Comparison of ENCODE assay signal across 19 cellular contexts in genomic region chr7:1768835-1769234, GRCh38.
DNase-seq lines count a peak whose midpoint lies in the region; ATAC-seq and TF ChIP-seq lines count a peak whose summit lies in the region.
"Had no signal": no experiment of that assay in that cellular context is flagged by ENCODE, and none has a peak within 500 bp of the region (broad histone marks: within the 10 kb centered on the region; RNA-seq: fewer than 3 reads in every experiment).

No MANE protein-coding gene starts in this region.

- no peak overlapping the region for H2AFZ ChIP-seq in DND-41 (ENCODE audit: low read depth, low read length)

- TF ChIP-seq CTCF in DND-41 (IDR thresholded peaks at IDR 0.05; ENCODE audit: borderline replicate concordance, extremely low read depth, low read length, poor library complexity, severe bottlenecking), result no peak

- no peaks in the 10 kb centered on the region for H3K4me1 ChIP-seq in DND-41 (ENCODE audit: insufficient read depth, low read length)
- H3K4me1 ChIP-seq: HAP-1, vagina had no signal

- no peaks in the 10 kb centered on the region for H4K20me1 ChIP-seq in DND-41 (ENCODE audit: insufficient read depth, low read length)

- no peak overlapping the region for H3K4me3 ChIP-seq in DND-41 (ENCODE audit: low read depth in 1 of 2, low read length in 2 of 2)
- no peak overlapping the region for H3K4me3 ChIP-seq in H7 (ENCODE audit: insufficient read depth, low read depth, low read length)
- H3K4me3 ChIP-seq in MG63, result no peak overlapping the region
- H3K4me3 ChIP-seq: HAP-1, vagina had no signal

- H3K36me3 ChIP-seq in DND-41 (ENCODE audit: insufficient read depth, low read length) (no peaks in the 10 kb centered on the region), H7 (replicated peaks; ENCODE audit: control insufficient read depth, insufficient read depth, low read length) (no peaks in the 10 kb centered on the region), MG63 (no peaks in the 10 kb centered on the region)
- H3K36me3 ChIP-seq: HAP-1, vagina had no signal

- no peaks in the 10 kb centered on the region for H3K79me2 ChIP-seq in DND-41 (ENCODE audit: insufficient read depth, low read length)

- H3K9me3 ChIP-seq in DND-41 (ENCODE audit: insufficient read depth, low read length, severe bottlenecking), result no peaks in the 10 kb centered on the region
- H3K9me3 ChIP-seq in MG63, result peaks cover 3% of the 10 kb centered on the region; the same call in 1 of the 2 replicates
- H3K9me3 ChIP-seq: HAP-1, vagina had no signal

- ATAC-seq in DND-41 (ENCODE audit: insufficient read depth, low read depth), result peak; percentile 29; the same call in 1 of the 3 replicates
- ATAC-seq: activated naive CD4-positive, alpha-beta T cell treated with anti-CD3 and anti-CD28 coated beads, Interleukin-2, amount 50 U/mL, for 72 hours; stimulated activated naive B cell treated with anti-CD40 and anti-IgM and Interleukin-4, amounts not matched to agents 10 μg/mL and 1 μg/mL and 100 μg/mL, for 72 hours; T-cell had no signal

- H3K9ac ChIP-seq in DND-41 (ENCODE audit: low read depth, low read length), result no peak overlapping the region

- H3K4me2 ChIP-seq in DND-41 (ENCODE audit: insufficient read depth, low read length), result no peak overlapping the region

- DNase-seq in DND-41 (no peak), H7 (peak; percentile 89), RKO (ENCODE audit: low spot score) (peak; percentile 18), iPS-NIHi7 (ENCODE audit: extremely low spot score) (peak; percentile 57), NCI-H2107 (lab: John Stamatoyannopoulos, UW) (no peak), MG63 (no peak)
- DNase-seq in activated effector memory CD4-positive, alpha-beta T cell treated with Interleukin-2 at 50 U/mL for 16 hours, result no peak
- DNase-seq: NCI-H1105 treated with DMSO at 0.1 percent for 48 hours; NCI-H2081; NCI-H524; nucleus accumbens; Right ventricle myocardium superior; small intestine; stimulated activated CD4-positive, alpha-beta T cell treated with anti-CD3 and anti-CD28 coated beads, Interleukin-2, amount 100 ng/mL, for 48 hours; stimulated activated naive B cell treated with anti-CD40 and anti-IgM and Interleukin-4, amounts not matched to agents 10 μg/mL and 1 μg/mL and 100 μg/mL, for 72 hours; T-cell had no signal

- H3K27me3 ChIP-seq in DND-41 (ENCODE audit: insufficient read depth, low read length, poor library complexity) (no peaks in the 10 kb centered on the region), H7 (ENCODE audit: control insufficient read depth, insufficient read depth, low read length) (no peaks in the 10 kb centered on the region), MG63 (no peaks in the 10 kb centered on the region)
- H3K27me3 ChIP-seq: vagina had no signal

- no peak overlapping the region for H3K27ac ChIP-seq in DND-41 (ENCODE audit: low read length)
- H3K27ac ChIP-seq: vagina had no signal

Comparison
In these comparisons a context has a peak if more than half of its experiments do, and no peak if none do; other contexts are left out.
1. DNase-seq: peak in H7 (single experiment), RKO (single experiment) and iPS-NIHi7 (single experiment); none in DND-41 (single experiment), NCI-H2107 (single experiment), MG63 (single experiment) and activated effector memory CD4-positive, alpha-beta T cell treated with Interleukin-2 at 50 U/mL for 16 hours (single experiment).